22 cellular contexts compared by ENCODE assay signal in the genomic region with DNA sequence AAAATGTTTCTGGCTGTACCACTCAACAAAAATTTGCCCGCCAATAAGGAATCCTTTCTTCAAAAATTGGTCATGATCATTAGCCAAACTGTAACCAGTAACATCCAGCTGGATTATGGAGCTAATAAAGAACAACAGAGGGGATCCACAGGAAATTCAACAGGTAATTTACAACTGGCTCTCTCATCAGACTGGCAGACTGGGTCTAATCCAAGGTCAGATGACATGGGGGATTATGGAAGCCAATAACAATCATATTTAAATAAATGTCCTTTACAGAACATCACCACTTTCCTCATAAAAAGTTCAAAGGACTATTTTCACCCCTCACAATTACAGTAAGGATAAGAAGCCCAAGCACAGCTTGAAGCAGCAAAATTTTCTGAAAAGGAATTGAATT.
"Had no signal": no experiment of that assay in that cellular context is flagged by ENCODE, and none has a peak within 500 bp of the region (broad histone marks: within the 10 kb centered on the region; RNA-seq: fewer than 3 reads in every experiment).

No MANE protein-coding gene starts in this region.

- H3K36me3 Mint-ChIP-seq: naive B cell had no signal

- H3K27ac Mint-ChIP-seq: activated CD4-positive, alpha-beta T cell treated with anti-CD3 and anti-CD28 coated beads, Interleukin-2, amount 10 ng/mL, durations not matched to agents 7 days and 5 days; activated naive CD8-positive, alpha-beta T cell treated with anti-CD3 and anti-CD28 coated beads, Interleukin-2, amount 10 ng/mL, durations not matched to agents 7 days and 5 days; memory B cell had no signal

- ATAC-seq: body of pancreas, foreskin keratinocyte, mucosa of descending colon, pancreas, T-cell had no signal

- H3K9me3 ChIP-seq: body of pancreas, mucosa of descending colon, neutrophil, pancreas, tibial artery had no signal

- H3K4me3 Mint-ChIP-seq: activated CD4-positive, alpha-beta T cell treated with anti-CD3 and anti-CD28 coated beads, Interleukin-2, amount 10 ng/mL, durations not matched to agents 7 days and 5 days; activated naive CD8-positive, alpha-beta T cell treated with anti-CD3 and anti-CD28 coated beads, Interleukin-2, amount 10 ng/mL, durations not matched to agents 7 days and 5 days; memory B cell; naive B cell had no signal

- DNase-seq: activated CD4-positive, alpha-beta T cell treated with anti-CD3 and anti-CD28 coated beads, Interleukin-2, amount 10 ng/mL, durations not matched to agents 7 days and 5 days; activated CD4-positive, CD25-positive, alpha-beta regulatory T cell; activated CD8-positive, alpha-beta memory T cell treated with anti-CD3 and anti-CD28 coated beads for 24 hours; activated CD8-positive, alpha-beta memory T cell treated with anti-CD3 and anti-CD28 coated beads, Interleukin-2, amount 50 U/mL, for 48 hours; activated gamma-delta T cell; activated naive CD8-positive, alpha-beta T cell treated with anti-CD3 and anti-CD28 coated beads, Interleukin-2, amount 10 ng/mL, durations not matched to agents 7 days and 5 days; body of pancreas; caudate nucleus; dorsolateral prefrontal cortex; foreskin keratinocyte; mucosa of descending colon; naive B cell; pancreas; stimulated activated CD8-positive, alpha-beta memory T cell treated with anti-CD3 and anti-CD28 coated beads, Interleukin-4, amount 100 ng/mL, for 48 hours; stimulated activated naive CD4-positive, alpha-beta T cell treated with Interleukin-2 at 50 U/mL for 16 hours; substantia nigra; T-cell; T-helper 9 cell; tibial artery had no signal

- H3K27ac ChIP-seq: dorsolateral prefrontal cortex, foreskin keratinocyte, hepatocyte, neutrophil, pancreas, tibial artery had no signal

- H3K9me3 Mint-ChIP-seq: activated CD4-positive, alpha-beta T cell treated with anti-CD3 and anti-CD28 coated beads, Interleukin-2, amount 10 ng/mL, durations not matched to agents 7 days and 5 days; activated naive CD8-positive, alpha-beta T cell treated with anti-CD3 and anti-CD28 coated beads, Interleukin-2, amount 10 ng/mL, durations not matched to agents 7 days and 5 days; T-cell had no signal

- H3K27me3 ChIP-seq: body of pancreas, dorsolateral prefrontal cortex, foreskin keratinocyte, hepatocyte, neutrophil, pancreas, tibial artery had no signal

- H3K4me3 ChIP-seq: body of pancreas, dorsolateral prefrontal cortex, hepatocyte, mucosa of descending colon, pancreas, tibial artery had no signal

- H3K27me3 Mint-ChIP-seq: activated CD4-positive, alpha-beta T cell treated with anti-CD3 and anti-CD28 coated beads, Interleukin-2, amount 10 ng/mL, durations not matched to agents 7 days and 5 days; activated naive CD8-positive, alpha-beta T cell treated with anti-CD3 and anti-CD28 coated beads, Interleukin-2, amount 10 ng/mL, durations not matched to agents 7 days and 5 days; memory B cell; naive B cell; T-cell had no signal

- H3K36me3 ChIP-seq: neutrophil, pancreas, tibial artery had no signal
